ENCODE assay signal across 8 cellular contexts in genomic region chr12:188910-189621, GRCh38. TPM values are rescaled to one million over a fixed set of nuclear protein-coding genes. Genes with fewer than 3 reads are reported as not detected.
DNase-seq lines count a peak whose midpoint lies in the region; ATAC-seq, FAIRE-seq and TF ChIP-seq lines count a peak whose summit lies in the region.

No MANE protein-coding gene starts in this region.

- CTCF ChIA-PET in A549 (lab: Yijun Ruan, JAX), result interaction anchor here (0.6 to 4.3 kb wide), 25 partner anchors 10 to 438 kb away, joined by 3 to 26 read pairs (median 5); no protein-coding TSS in a partner anchor

- TF ChIP-seq EP300 in A549 (IDR thresholded peaks at IDR 0.05) (no peak), tibial nerve (IDR thresholded peaks at IDR 0.05) (no peak)

- no peaks in the 10 kb centered on the region for H3K36me3 ChIP-seq in neuronal stem cell (replicated peaks in 1 of 2; ENCODE audit: control insufficient read depth in 2 of 2, insufficient read depth in 2 of 2, low read length in 2 of 2)
- no peaks in the 10 kb centered on the region for H3K36me3 ChIP-seq in tibial nerve

- peak overlapping the region; percentile 92 for H2AFZ ChIP-seq in neuronal stem cell (ENCODE audit: low read length)

- H3K4me2 ChIP-seq in A549 (peak overlapping the region; percentile 98), neuronal stem cell (ENCODE audit: insufficient read depth, low read length, poor library complexity, severe bottlenecking) (peak overlapping the region; percentile 54)

- TF ChIP-seq POLR2A in A549 (IDR thresholded peaks at IDR 0.05; ENCODE audit: low read length) (no peak), tibial nerve (IDR thresholded peaks at IDR 0.05) (no peak)

- peak overlapping the region; percentile 86 for H3K9ac ChIP-seq in neuronal stem cell (ENCODE audit: low read depth, low read length, poor library complexity)

- H3K9me3 ChIP-seq in A549 (no peaks in the 10 kb centered on the region), neuronal stem cell (replicated peaks in 1 of 2; ENCODE audit: control insufficient read depth in 2 of 2, insufficient read depth in 1 of 2, low read depth in 1 of 2, low read length in 2 of 2) (peaks cover 0 to 3% of the 10 kb centered on the region in 2 donors), tibial nerve (no peaks in the 10 kb centered on the region)

- no peak overlapping the region for H2BK120ac ChIP-seq in neuronal stem cell (ENCODE audit: low read depth, low read length)

- H4K8ac ChIP-seq in neuronal stem cell (ENCODE audit: low read depth, low read length), result peak overlapping the region; percentile 90

- H2BK12ac ChIP-seq in neuronal stem cell (ENCODE audit: low read length), result peak overlapping the region; percentile 93

- H2AK5ac ChIP-seq in neuronal stem cell (ENCODE audit: low read depth, low read length), result peak overlapping the region; percentile 79

- H3K4me1 ChIP-seq in A549, result no peaks in the 10 kb centered on the region
- peaks cover 2 to 6% of the 10 kb centered on the region in 2 donors for H3K4me1 ChIP-seq in neuronal stem cell (ENCODE audit: control insufficient read depth in 2 of 2, insufficient read depth in 1 of 2, low read depth in 1 of 2, low read length in 2 of 2)
- H3K4me1 ChIP-seq in tibial nerve, result peaks cover 0 to 12% (median 1%) of the 10 kb centered on the region in 4 donors

- H3K27me3 ChIP-seq in neuronal stem cell (ENCODE audit: control insufficient read depth in 3 of 3, insufficient read depth in 3 of 3, low read depth in 1 of 3, low read length in 3 of 3) (peaks cover 0 to 40% (median 7%) of the 10 kb centered on the region in 3 experiments), tibial nerve (peaks cover 0 to 14% of the 10 kb centered on the region in 2 donors)

- H3K4ac ChIP-seq in neuronal stem cell (ENCODE audit: low read length), result no peak overlapping the region

- TF ChIP-seq RAD21 in A549 (conservative IDR thresholded peaks at IDR 0.05 in 1 of 2, IDR thresholded peaks at IDR 0.05 in 1 of 2), result peak; percentile 44 to 67; a peak in 4 of 5 replicates

- peak overlapping the region; percentile 73 to 85 for H3K27ac ChIP-seq in A549
- no peak overlapping the region for H3K27ac ChIP-seq in neuronal stem cell (replicated peaks; ENCODE audit: low read length)
- no peak overlapping the region for H3K27ac ChIP-seq in tibial nerve

- WGBS in A549 (ENCODE audit: missing lambda C conversion rate), result 9% methylated on average over 46 of the region's 52 CpGs
- WGBS in neuronal stem cell (ENCODE audit: extremely low coverage in 2 of 2, insufficient read length in 2 of 2, insufficient replicate concordance in 1 of 2), 2 donors, result no CpG with 5 or more reads among the region's 52 CpGs
- 7 to 20% methylated on average over 23 to 35 of the region's 52 CpGs for WGBS in tibial nerve, 2 donors

- peak overlapping the region; percentile 93 for H3K18ac ChIP-seq in neuronal stem cell (ENCODE audit: low read length)

- TF ChIP-seq CTCF in A549 (IDR thresholded peaks at IDR 0.05) (peak; percentile 74), GM12875 (IDR thresholded peaks at IDR 0.05; ENCODE audit: borderline replicate concordance, insufficient read depth, low read depth, low read length) (peak; percentile 73), tibial nerve (IDR thresholded peaks at IDR 0.05) (peak; percentile 67 to 92 (median 88))

- H3K23ac ChIP-seq in neuronal stem cell (ENCODE audit: low read depth, low read length, poor library complexity), result peak overlapping the region; percentile 87

- FAIRE-seq in A549 (lab: Jason Lieb, UNC), result no peak

- H3K4me3 ChIP-seq in A549 (peak overlapping the region; percentile 56), GM12875 (ENCODE audit: low read depth, low read length) (no peak overlapping the region), neuronal stem cell (ENCODE audit: low read length in 2 of 2) (peak overlapping the region; percentile 49 to 77), tibial nerve (peak overlapping the region; percentile 39 to 53 (median 48))

- ATAC-seq in A549, result peak; percentile 82 to 91

- DNase-seq in A549 (ENCODE audit: low read depth in 1 of 2, low spot score in 1 of 2) (peak; percentile 58 to 85), NCI-H69 (lab: John Stamatoyannopoulos, UW) (peak; percentile 90), glomerular visceral epithelial cell (ENCODE audit: extremely low spot score) (peak; percentile 56), neuronal stem cell (ENCODE audit: low spot score) (peak; percentile 54), tibial nerve (ENCODE audit: low spot score in 2 of 2) (no peak), ureter (ENCODE audit: low spot score) (no peak)
- peak; percentile 41 for DNase-seq in activated naive CD4-positive, alpha-beta T cell treated with anti-CD3 and anti-CD28 coated beads, Interleukin-2, amount 50 U/mL, for 16 hours

- H2BK5ac ChIP-seq in neuronal stem cell (ENCODE audit: low read length), result no peak overlapping the region

- POLR2A ChIA-PET in A549 (lab: Yijun Ruan, JAX), result no interaction called here

- H3K14ac ChIP-seq in neuronal stem cell (ENCODE audit: low read length), result no peak overlapping the region

- no peak overlapping the region for H4K91ac ChIP-seq in neuronal stem cell (ENCODE audit: low read depth, low read length, poor library complexity)

- H2BK15ac ChIP-seq in neuronal stem cell (ENCODE audit: low read length), result peak overlapping the region; percentile 65

- no peaks in the 10 kb centered on the region for H3K79me1 ChIP-seq in neuronal stem cell (ENCODE audit: low read depth, low read length)

TF ChIP-seq in A549, 52 proteins besides CTCF, POLR2A, EP300 and RAD21:
- no peak for TF ChIP-seq ZC3H11A (IDR thresholded peaks at IDR 0.05)
- peak; percentile 83 for TF ChIP-seq SMC3 (IDR thresholded peaks at IDR 0.05)
- 0 out of 2 replicates have a peak, but pooled peaks have one; percentile 35 for TF ChIP-seq MYC (IDR thresholded peaks at IDR 0.05; ENCODE audit: borderline replicate concordance, low read length)
- TF ChIP-seq JUNB (IDR thresholded peaks at IDR 0.05), result no peak
- TF ChIP-seq MAX (IDR thresholded peaks at IDR 0.05), result peak; percentile 52; the same call in 1 of the 2 replicates
- 0 out of 2 replicates have a peak, but pooled peaks have one; percentile 47 for TF ChIP-seq HOXB5 (CRISPR knock-in tag; IDR thresholded peaks at IDR 0.05)

RNA-seq across cellular contexts. Expression of gene SLC6A12, which starts 24.9 kb away (rescaled TPM):
- polyA plus RNA-seq in A549 (2011; rRNA removed) (0.78 and 1.2 TPM in 2 replicates), A549 (2017; fragmentation: RNase III; extraction: RNeasy Plus Mini Kit Qiagen cat#74134 plus additional on column Dnase treatment) (0.88 to 4.4 TPM (median 3.9 TPM) in 3 replicates)
- 0.08 and 0.29 TPM in 2 replicates for polyA plus RNA-seq in A549 (2012; cell fraction: cytosol; rRNA removed)
- polyA plus RNA-seq in A549 (2012; cell fraction: nucleus; rRNA removed), result 0.39 and 0.42 TPM in 2 replicates
- 2.3 and 3.7 TPM in 2 replicates for polyA minus RNA-seq in A549 (2011; rRNA and poly(A)+ RNA removed)
- polyA plus RNA-seq in neuronal stem cell (2013, experiment 1 of 2), result 0.18 TPM
- polyA plus RNA-seq in neuronal stem cell (2013, experiment 2 of 2), result 0.22 TPM
- total RNA-seq in tibial nerve (under 1 TPM in 3 of 4 donors, not detected in 1; 0.21 to 0.60 (median 0.39) TPM), ureter (1.2 TPM)

Comparison
In these comparisons a context has a peak if more than half of its experiments do, and no peak if none do; other contexts are left out.
1. DNase-seq: peak in A549 (2 of 2), NCI-H69 (single experiment), activated naive CD4-positive, alpha-beta T cell treated with anti-CD3 and anti-CD28 coated beads, Interleukin-2, amount 50 U/mL, for 16 hours (single experiment), glomerular visceral epithelial cell (single experiment) and neuronal stem cell (single experiment); none in tibial nerve (0 of 2) and ureter (single experiment).
2. H3K27ac ChIP-seq: peak in A549 (2 of 2); none in neuronal stem cell (single experiment) and tibial nerve (0 of 4).
3. Peak in every context shown above with its lines, with median percentiles within 50 percentile points of each other: CTCF ChIP-seq.